In the genomic region with DNA sequence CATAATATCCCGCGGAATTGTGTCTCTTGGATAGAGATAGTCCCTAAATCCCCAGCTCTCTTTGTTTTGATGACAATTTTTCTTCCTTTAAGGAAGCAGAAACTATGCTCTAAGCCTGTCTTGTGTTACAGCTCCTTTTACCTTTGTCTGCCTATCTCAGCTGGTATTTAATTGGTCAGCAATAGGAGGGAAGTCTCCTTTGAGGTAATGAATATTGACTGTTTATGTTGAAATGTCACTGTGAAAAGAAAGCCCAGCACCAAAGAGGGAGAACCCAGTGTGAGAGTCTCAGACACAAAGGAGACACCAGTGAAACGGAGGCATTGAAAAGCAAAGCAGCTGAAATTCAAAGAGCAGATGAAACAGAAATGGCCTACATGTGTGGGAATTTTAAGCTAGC, we compare ENCODE assay signal across 16 cellular contexts.
DNase-seq lines count a peak whose midpoint lies in the region; ATAC-seq and TF ChIP-seq lines count a peak whose summit lies in the region.
"Had no signal": no experiment of that assay in that cellular context is flagged by ENCODE, and none has a peak within 500 bp of the region (broad histone marks: within the 10 kb centered on the region; RNA-seq: fewer than 3 reads in every experiment).

No MANE protein-coding gene starts in this region.

- peak; percentile 50 for ATAC-seq in WTC11
- ATAC-seq: CD8-positive, alpha-beta T cell had no signal

- H3K9ac ChIP-seq in HUES48 (ENCODE audit: low read depth, low read length): no peak overlapping the region
- H3K9ac ChIP-seq: BLaER1 treated with 17β-estradiol and CSF1 and Interleukin-3, amounts not matched to agents 10 nM and 100 nM; KMS-11 had no signal

- H3K27me3 ChIP-seq in HUES48 (ENCODE audit: control insufficient read depth, insufficient read depth, low read length) (peaks cover 10% of the 10 kb centered on the region), tibial nerve (no peaks in the 10 kb centered on the region)
- H3K27me3 ChIP-seq: BLaER1 treated with 17β-estradiol and CSF1 and Interleukin-3, amounts not matched to agents 10 nM and 100 nM had no signal

- peaks cover 82% of the 10 kb centered on the region for H3K4me1 Mint-ChIP-seq in WTC11

- H3K4me3 ChIP-seq in HUES48 (ENCODE audit: low read depth, low read length) (no peak overlapping the region), tibial nerve (no peak overlapping the region)
- H3K4me3 ChIP-seq: BLaER1 treated with 17β-estradiol and CSF1 and Interleukin-3, amounts not matched to agents 10 nM and 100 nM had no signal

- peak overlapping the region; percentile 44; the same call in 1 of the 2 replicates for H3K4me3 Mint-ChIP-seq in WTC11
- H3K4me3 Mint-ChIP-seq: CD8-positive, alpha-beta T cell had no signal

- no peaks in the 10 kb centered on the region for H3K36me3 ChIP-seq in HUES48 (ENCODE audit: control insufficient read depth, insufficient read depth, low read length)
- H3K36me3 ChIP-seq in tibial nerve: no peaks in the 10 kb centered on the region
- H3K36me3 ChIP-seq: BLaER1 treated with 17β-estradiol and CSF1 and Interleukin-3, amounts not matched to agents 10 nM and 100 nM had no signal

- 34 to 38% methylated on average over 3 of the region's 3 CpGs for WGBS in tibial nerve, 2 donors

- POLR2A ChIA-PET in WTC11 (lab: Charles Lee): no interaction called here

- no peak for TF ChIP-seq EP300 in tibial nerve (IDR thresholded peaks at IDR 0.05)

- DNase-seq in WTC11 (ENCODE audit: low spot score) (no peak), left kidney (ENCODE audit: low read depth, low spot score) (peak; percentile 54), tibial nerve (ENCODE audit: low spot score in 2 of 2) (no peak), NCI-H146 (lab: John Stamatoyannopoulos, UW) (no peak), NOMO-1 (lab: John Stamatoyannopoulos, UW; ENCODE audit: unreplicated experiment in 2 of 2) (no peak), NCI-H774 (lab: John Stamatoyannopoulos, UW) (no peak)
- DNase-seq: CD8-positive, alpha-beta T cell; DMS79; NCI-H187; NCI-H2171; NCI-H446 treated with DMSO at 0.1 percent for 48 hours; NK-92 treated with Interleukin-12 subunit alpha and Interleukin-12 subunit beta, amount 100 ng/mL, for 24 hours; Right ventricle myocardium superior had no signal

- H3K27ac ChIP-seq in HUES48 (ENCODE audit: low read depth, low read length) (peak overlapping the region; percentile 82), tibial nerve (peak overlapping the region; percentile 23 to 85 (median 64))
- H3K27ac ChIP-seq: BLaER1 treated with 17β-estradiol and CSF1 and Interleukin-3, amounts not matched to agents 10 nM and 100 nM; KMS-11 had no signal

- H3K36me3 Mint-ChIP-seq in WTC11: no peaks in the 10 kb centered on the region
- H3K36me3 Mint-ChIP-seq: CD8-positive, alpha-beta T cell had no signal

- TF ChIP-seq CTCF in WTC11 (IDR thresholded peaks at IDR 0.05) (no peak), tibial nerve (IDR thresholded peaks at IDR 0.05) (no peak)

- H3K27ac Mint-ChIP-seq in WTC11: peak overlapping the region; percentile 51
- H3K27ac Mint-ChIP-seq: CD8-positive, alpha-beta T cell had no signal

- no peaks in the 10 kb centered on the region for H3K9me3 ChIP-seq in HUES48 (ENCODE audit: control insufficient read depth, insufficient read depth, low read length)
- H3K9me3 ChIP-seq in tibial nerve: no peaks in the 10 kb centered on the region
- H3K9me3 ChIP-seq: BLaER1 treated with 17β-estradiol and CSF1 and Interleukin-3, amounts not matched to agents 10 nM and 100 nM had no signal

- TF ChIP-seq POLR2A in tibial nerve (IDR thresholded peaks at IDR 0.05): no peak

- H3K4me1 ChIP-seq in HUES48 (ENCODE audit: control insufficient read depth, insufficient read depth, low read length) (peaks cover 66% of the 10 kb centered on the region), tibial nerve (peaks cover 0 to 28% (median 8%) of the 10 kb centered on the region in 4 donors)
- H3K4me1 ChIP-seq: BLaER1 treated with 17β-estradiol and CSF1 and Interleukin-3, amounts not matched to agents 10 nM and 100 nM had no signal

- peaks cover 6% of the 10 kb centered on the region for H3K27me3 Mint-ChIP-seq in WTC11 (ENCODE audit: low read depth)

- CTCF ChIA-PET in WTC11 (lab: Charles Lee): interaction anchor here (0.8 to 2.8 kb wide), 3 partner anchors 10 to 244 kb away, joined by 3 to 10 read pairs (median 3); no protein-coding TSS in a partner anchor

- H3K9me3 Mint-ChIP-seq in WTC11: no peaks in the 10 kb centered on the region
- H3K9me3 Mint-ChIP-seq: CD8-positive, alpha-beta T cell had no signal

TF ChIP-seq in WTC11, 78 proteins besides CTCF, POLR2A, EP300 and RAD21 (continues in another document):
- TF ChIP-seq, protein P1, sequence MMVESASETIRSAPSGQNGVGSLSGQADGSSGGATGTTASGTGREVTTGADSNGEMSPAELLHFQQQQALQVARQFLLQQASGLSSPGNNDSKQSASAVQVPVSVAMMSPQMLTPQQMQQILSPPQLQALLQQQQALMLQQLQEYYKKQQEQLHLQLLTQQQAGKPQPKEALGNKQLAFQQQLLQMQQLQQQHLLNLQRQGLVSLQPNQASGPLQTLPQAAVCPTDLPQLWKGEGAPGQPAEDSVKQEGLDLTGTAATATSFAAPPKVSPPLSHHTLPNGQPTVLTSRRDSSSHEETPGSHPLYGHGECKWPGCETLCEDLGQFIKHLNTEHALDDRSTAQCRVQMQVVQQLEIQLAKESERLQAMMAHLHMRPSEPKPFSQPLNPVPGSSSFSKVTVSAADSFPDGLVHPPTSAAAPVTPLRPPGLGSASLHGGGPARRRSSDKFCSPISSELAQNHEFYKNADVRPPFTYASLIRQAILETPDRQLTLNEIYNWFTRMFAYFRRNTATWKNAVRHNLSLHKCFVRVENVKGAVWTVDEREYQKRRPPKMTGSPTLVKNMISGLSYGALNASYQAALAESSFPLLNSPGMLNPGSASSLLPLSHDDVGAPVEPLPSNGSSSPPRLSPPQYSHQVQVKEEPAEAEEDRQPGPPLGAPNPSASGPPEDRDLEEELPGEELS (CRISPR knock-in tag; IDR thresholded peaks at IDR 0.05): no peak
- no peak for TF ChIP-seq TEAD4 (CRISPR knock-in tag; IDR thresholded peaks at IDR 0.05)
- no peak for TF ChIP-seq ESRRA (CRISPR knock-in tag; IDR thresholded peaks at IDR 0.05; ENCODE audit: borderline replicate concordance)
- no peak for TF ChIP-seq TP53 (CRISPR knock-in tag; IDR thresholded peaks at IDR 0.05)
- no peak for TF ChIP-seq MYBL2 (CRISPR knock-in tag; IDR thresholded peaks at IDR 0.05)
- TF ChIP-seq, protein P2, sequence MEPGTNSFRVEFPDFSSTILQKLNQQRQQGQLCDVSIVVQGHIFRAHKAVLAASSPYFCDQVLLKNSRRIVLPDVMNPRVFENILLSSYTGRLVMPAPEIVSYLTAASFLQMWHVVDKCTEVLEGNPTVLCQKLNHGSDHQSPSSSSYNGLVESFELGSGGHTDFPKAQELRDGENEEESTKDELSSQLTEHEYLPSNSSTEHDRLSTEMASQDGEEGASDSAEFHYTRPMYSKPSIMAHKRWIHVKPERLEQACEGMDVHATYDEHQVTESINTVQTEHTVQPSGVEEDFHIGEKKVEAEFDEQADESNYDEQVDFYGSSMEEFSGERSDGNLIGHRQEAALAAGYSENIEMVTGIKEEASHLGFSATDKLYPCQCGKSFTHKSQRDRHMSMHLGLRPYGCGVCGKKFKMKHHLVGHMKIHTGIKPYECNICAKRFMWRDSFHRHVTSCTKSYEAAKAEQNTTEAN (CRISPR knock-in tag; IDR thresholded peaks at IDR 0.05): no peak
- TF ChIP-seq, protein P3, sequence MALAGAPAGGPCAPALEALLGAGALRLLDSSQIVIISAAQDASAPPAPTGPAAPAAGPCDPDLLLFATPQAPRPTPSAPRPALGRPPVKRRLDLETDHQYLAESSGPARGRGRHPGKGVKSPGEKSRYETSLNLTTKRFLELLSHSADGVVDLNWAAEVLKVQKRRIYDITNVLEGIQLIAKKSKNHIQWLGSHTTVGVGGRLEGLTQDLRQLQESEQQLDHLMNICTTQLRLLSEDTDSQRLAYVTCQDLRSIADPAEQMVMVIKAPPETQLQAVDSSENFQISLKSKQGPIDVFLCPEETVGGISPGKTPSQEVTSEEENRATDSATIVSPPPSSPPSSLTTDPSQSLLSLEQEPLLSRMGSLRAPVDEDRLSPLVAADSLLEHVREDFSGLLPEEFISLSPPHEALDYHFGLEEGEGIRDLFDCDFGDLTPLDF (CRISPR knock-in tag; IDR thresholded peaks at IDR 0.05): no peak
- TF ChIP-seq ZBTB21 (CRISPR knock-in tag; IDR thresholded peaks at IDR 0.05; ENCODE audit: borderline replicate concordance): no peak
- TF ChIP-seq NFE2L1 (CRISPR knock-in tag; IDR thresholded peaks at IDR 0.05): no peak
- TF ChIP-seq ZNF396 (CRISPR knock-in tag; IDR thresholded peaks at IDR 0.05; ENCODE audit: borderline replicate concordance): no peak
- TF ChIP-seq, protein P4, sequence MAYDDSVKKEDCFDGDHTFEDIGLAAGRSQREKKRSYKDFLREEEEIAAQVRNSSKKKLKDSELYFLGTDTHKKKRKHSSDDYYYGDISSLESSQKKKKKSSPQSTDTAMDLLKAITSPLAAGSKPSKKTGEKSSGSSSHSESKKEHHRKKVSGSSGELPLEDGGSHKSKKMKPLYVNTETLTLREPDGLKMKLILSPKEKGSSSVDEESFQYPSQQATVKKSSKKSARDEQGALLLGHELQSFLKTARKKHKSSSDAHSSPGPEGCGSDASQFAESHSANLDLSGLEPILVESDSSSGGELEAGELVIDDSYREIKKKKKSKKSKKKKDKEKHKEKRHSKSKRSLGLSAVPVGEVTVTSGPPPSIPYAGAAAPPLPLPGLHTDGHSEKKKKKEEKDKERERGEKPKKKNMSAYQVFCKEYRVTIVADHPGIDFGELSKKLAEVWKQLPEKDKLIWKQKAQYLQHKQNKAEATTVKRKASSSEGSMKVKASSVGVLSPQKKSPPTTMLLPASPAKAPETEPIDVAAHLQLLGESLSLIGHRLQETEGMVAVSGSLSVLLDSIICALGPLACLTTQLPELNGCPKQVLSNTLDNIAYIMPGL (CRISPR knock-in tag; IDR thresholded peaks at IDR 0.05): no peak
